ENCODE assay signal across 8 cellular contexts in genomic region chr16:30053376-30054015, GRCh38. TPM values are rescaled to one million over a fixed set of nuclear protein-coding genes. Genes with fewer than 3 reads are reported as not detected.
A peak's percentile ranks its signal among the peaks of the same experiment; 100 is the strongest.
DNase-seq lines count a peak whose midpoint lies in the region; ATAC-seq, FAIRE-seq and TF ChIP-seq lines count a peak whose summit lies in the region.

No MANE protein-coding gene starts in this region.

- no peaks in the 10 kb centered on the region for H3K9me3 ChIP-seq in HUES48 (ENCODE audit: control insufficient read depth, insufficient read depth, low read length)
- no peaks in the 10 kb centered on the region for H3K9me3 ChIP-seq in adrenal gland (replicated peaks in 1 of 3)
- no peaks in the 10 kb centered on the region for H3K9me3 ChIP-seq in stomach

- no peak for FAIRE-seq in GM12892 (lab: Jason Lieb, UNC)

- H3K9ac ChIP-seq in HUES48 (ENCODE audit: low read depth, low read length): no peak overlapping the region

- DNase-seq in EH (ENCODE audit: low read depth) (peak; percentile 91), adrenal gland (no peak), iris pigment epithelial cell (ENCODE audit: low read depth) (peak; percentile 34), stomach (no peak), GM12892 (ENCODE audit: insufficient read length) (no peak)
- no peak for DNase-seq in activated CD4-positive, CD25-positive, alpha-beta regulatory T cell treated with anti-CD3 and anti-CD28 coated beads, Interleukin-2, amount 50 U/mL, for 72 hours

- no peak for TF ChIP-seq POLR2A in adrenal gland (IDR thresholded peaks at IDR 0.05)
- no peak for TF ChIP-seq POLR2A in stomach (IDR thresholded peaks at IDR 0.05)
- TF ChIP-seq POLR2A in GM12892 (IDR thresholded peaks at IDR 0.05; ENCODE audit: low read depth, low read length): no peak

- TF ChIP-seq CTCF in adrenal gland (IDR thresholded peaks at IDR 0.05) (no peak), stomach (IDR thresholded peaks at IDR 0.05) (no peak)

- H3K4me1 ChIP-seq in HUES48 (ENCODE audit: control insufficient read depth, insufficient read depth, low read length) (no peaks in the 10 kb centered on the region), adrenal gland (replicated peaks in 1 of 2) (peaks cover 0 to 13% of the 10 kb centered on the region in 2 donors), stomach (peaks cover 23 to 37% (median 29%) of the 10 kb centered on the region in 4 donors)

- ATAC-seq in GM18870 (IDR thresholded peaks at IDR 0.05; ENCODE audit: unreplicated experiment): no peak

- intact Hi-C loops in adrenal gland (cut with DNase I): no loop called here
- intact Hi-C loops in stomach (cut with DNase I; ENCODE audit: low total_unique reads): no loop called here

- H3K4me3 ChIP-seq in HUES48 (ENCODE audit: low read depth, low read length) (peak overlapping the region; percentile 82), adrenal gland (peak overlapping the region in 3 of 4 donors; percentile 32 to 70 (median 48)), stomach (peak overlapping the region; percentile 58 to 84 (median 72))

- 6 to 15% (median 10%) methylated on average over 10 to 19 of the region's 19 CpGs for WGBS in adrenal gland, 4 donors
- WGBS in stomach, 5 donors: 4 to 12% (median 9%) methylated on average over 16 to 19 of the region's 19 CpGs

- H3K27me3 ChIP-seq in HUES48 (ENCODE audit: control insufficient read depth, insufficient read depth, low read length) (no peaks in the 10 kb centered on the region), adrenal gland (no peaks in the 10 kb centered on the region), stomach (no peaks in the 10 kb centered on the region)

- H3K36me3 ChIP-seq in HUES48 (ENCODE audit: control insufficient read depth, insufficient read depth, low read length) (no peaks in the 10 kb centered on the region), adrenal gland (replicated peaks in 1 of 2) (no peaks in the 10 kb centered on the region), stomach (no peaks in the 10 kb centered on the region)

- TF ChIP-seq EP300 in stomach (IDR thresholded peaks at IDR 0.05): no peak

- H3K27ac ChIP-seq in HUES48 (ENCODE audit: low read depth, low read length) (no peak overlapping the region), adrenal gland (peak overlapping the region in 2 of 5 donors; percentile 26 to 60), stomach (peak overlapping the region in 4 of 5 donors; percentile 38 to 60 (median 48))

RNA-seq across cellular contexts. Expression of gene ALDOA, which starts 12.1 kb away (rescaled TPM):
- total RNA-seq in adrenal gland (1,000 to 10,000 TPM; 1,155 to 1,930 (median 1,648) TPM), stomach (1,000 to 10,000 TPM in 1 of 5 donors, 100 to 1,000 TPM in 4; 180 to 2,515 (median 698) TPM)
- polyA plus RNA-seq in adrenal gland (1,000 to 10,000 TPM in 1 of 3 donors, 100 to 1,000 TPM in 2; 623 to 1,215 (median 899) TPM), stomach (1,000 to 10,000 TPM in 1 of 3 donors, 100 to 1,000 TPM in 2; 740 to 1,310 (median 887) TPM)
- 1,394 TPM for polyA plus RNA-seq in GM12892 (2012; ENCODE audit: missing spikeins)

RNA-seq across cellular contexts. Expression of gene PPP4C, which starts 22.3 kb away (rescaled TPM):
- 100 to 1,000 TPM in 3 of 8 donors, 10 to 100 TPM in 5; 44.5 to 136 (median 80.8) TPM for total RNA-seq in adrenal gland
- polyA plus RNA-seq in adrenal gland: 10 to 100 TPM; 39.2 to 93.0 (median 87.1) TPM
- 10 to 100 TPM; 21.4 to 86.1 (median 63.6) TPM for total RNA-seq in stomach
- polyA plus RNA-seq in stomach: 100 to 1,000 TPM in 1 of 3 donors, 10 to 100 TPM in 2; 76.1 to 118 (median 93.3) TPM
- 63.7 TPM for polyA plus RNA-seq in GM12892 (2012; ENCODE audit: missing spikeins)

RNA-seq across cellular contexts. Expression of gene TLCD3B, which starts 22.4 kb away (rescaled TPM):
- total RNA-seq in adrenal gland (1 to 10 TPM in 2 of 8 donors, under 1 TPM in 3, not detected in 3; 0.11 to 3.1 (median 0.51) TPM), stomach (under 1 TPM in 1 of 5 donors, not detected in 4; 0.92 TPM)
- polyA plus RNA-seq in adrenal gland (10 to 100 TPM in 1 of 3 donors, 1 to 10 TPM in 1, under 1 TPM in 1; 0.40 to 10.6 (median 1.8) TPM), stomach (under 1 TPM in 1 of 3 donors, not detected in 2; 0.18 TPM)
- 0.25 TPM for polyA plus RNA-seq in GM12892 (2012; ENCODE audit: missing spikeins)

RNA-seq across cellular contexts. Expression of gene C16orf92, which starts 30.5 kb away (rescaled TPM):
- not detected for total RNA-seq in adrenal gland
- not detected for polyA plus RNA-seq in adrenal gland
- total RNA-seq in stomach: not detected
- not detected for polyA plus RNA-seq in stomach
- polyA plus RNA-seq in GM12892 (2012; ENCODE audit: missing spikeins): not detected

RNA-seq across cellular contexts. Expression of gene TBX6, which starts 38.2 kb away (rescaled TPM):
- total RNA-seq in adrenal gland: 1 to 10 TPM; 1.1 to 3.4 (median 2.4) TPM
- 1 to 10 TPM in 2 of 3 donors, under 1 TPM in 1; 0.22 to 5.1 (median 1.9) TPM for polyA plus RNA-seq in adrenal gland
- 10 to 100 TPM in 1 of 5 donors, 1 to 10 TPM in 1, not detected in 3; 3.8 to 25.0 TPM for total RNA-seq in stomach
- 1 to 10 TPM; 1.1 to 2.5 (median 2.1) TPM for polyA plus RNA-seq in stomach
- polyA plus RNA-seq in GM12892 (2012; ENCODE audit: missing spikeins): 0.47 TPM

Comparison
In these comparisons a context has a peak if more than half of its experiments do, and no peak if none do; other contexts are left out.
1. DNase-seq: peak in EH (single experiment) and iris pigment epithelial cell (single experiment); none in adrenal gland (0 of 7), stomach (single experiment), activated CD4-positive, CD25-positive, alpha-beta regulatory T cell treated with anti-CD3 and anti-CD28 coated beads, Interleukin-2, amount 50 U/mL, for 72 hours (single experiment) and GM12892 (single experiment).
2. Peak in every context shown above with its lines, with median percentiles within 50 percentile points of each other: H3K4me3 ChIP-seq.